In genomic region chr15:57382969-57383368, GRCh38 we compare ENCODE assay signal across 24 cellular contexts. TPM values are rescaled to one million over a fixed set of nuclear protein-coding genes. Genes with fewer than 3 reads are reported as not detected.
A peak's percentile ranks its signal among the peaks of the same experiment; 100 is the strongest.
DNase-seq lines count a peak whose midpoint lies in the region; ATAC-seq, FAIRE-seq and TF ChIP-seq lines count a peak whose summit lies in the region.
"Had no signal": no experiment of that assay in that cellular context is flagged by ENCODE, and none has a peak within 500 bp of the region (broad histone marks: within the 10 kb centered on the region; RNA-seq: fewer than 3 reads in every experiment).

No MANE protein-coding gene starts in this region.

- no CpG with 5 or more reads among the region's 1 CpG for whole genome bisulfite sequencing in H9 (ENCODE audit: extremely low coverage, insufficient read length, low lambda C conversion rate)
- 33% methylated on average over 1 of the region's 1 CpG for WGBS in gastroesophageal sphincter (ENCODE audit: low coverage in 1 of 2), 2 donors

- H3K27me3 ChIP-seq in H9 (ENCODE audit: insufficient read depth, low read length) (no peaks in the 10 kb centered on the region), WERI-Rb-1 (ENCODE audit: insufficient read depth, low read depth, severe bottlenecking) (no peaks in the 10 kb centered on the region), gastroesophageal sphincter (peaks cover 3% of the 10 kb centered on the region)
- H3K27me3 ChIP-seq: upper lobe of left lung had no signal

- TF ChIP-seq POLR2A in gastroesophageal sphincter (IDR thresholded peaks at IDR 0.05) = no peak

- H3K9ac ChIP-seq in H9 (ENCODE audit: extremely low read depth, insufficient read length, low read length) = no peak overlapping the region

- H3K9me3 Mint-ChIP-seq in H9 (no peaks in the 10 kb centered on the region), progenitor cell of endocrine pancreas (ENCODE audit: low read depth) (no peaks in the 10 kb centered on the region)
- H3K9me3 Mint-ChIP-seq in T-helper 2 cell treated with Interferon-gamma antibody and Interleukin-4, amounts not matched to agents 5 μg/mL and 100 μg/mL, for 36 hours = no peaks in the 10 kb centered on the region
- H3K9me3 Mint-ChIP-seq: activated T-helper 17 cell treated with anti-CD3 and anti-CD28 coated beads, Interleukin-2, amount 50 U/mL, for 72 hours; HFFc6 had no signal

- H3K9me3 ChIP-seq in H9 (ENCODE audit: control insufficient read depth, low read depth, low read length) = no peaks in the 10 kb centered on the region
- no peaks in the 10 kb centered on the region for H3K9me3 ChIP-seq in WERI-Rb-1 (ENCODE audit: severe bottlenecking)
- no peaks in the 10 kb centered on the region for H3K9me3 ChIP-seq in gastroesophageal sphincter
- H3K9me3 ChIP-seq: upper lobe of left lung had no signal

- H4K20me1 ChIP-seq in H9 (ENCODE audit: control insufficient read depth, insufficient read depth, insufficient read length) = no peaks in the 10 kb centered on the region

- no peaks in the 10 kb centered on the region for H3K27me3 Mint-ChIP-seq in H9 (ENCODE audit: low read depth)
- H3K27me3 Mint-ChIP-seq in progenitor cell of endocrine pancreas = no peaks in the 10 kb centered on the region
- H3K27me3 Mint-ChIP-seq in T-helper 2 cell treated with Interferon-gamma antibody and Interleukin-4, amounts not matched to agents 5 μg/mL and 100 μg/mL, for 36 hours (ENCODE audit: low read depth) = peaks cover 19% of the 10 kb centered on the region

- FAIRE-seq in RCC 7860 (lab: Jason Lieb, UNC) = no peak
- FAIRE-seq: A204.1 had no signal

- H3K36me3 Mint-ChIP-seq in H9 (ENCODE audit: insufficient read depth in 1 of 3, low read depth in 3 of 3) = no peaks in the 10 kb centered on the region
- peaks cover 3% of the 10 kb centered on the region for H3K36me3 Mint-ChIP-seq in progenitor cell of endocrine pancreas (ENCODE audit: insufficient read depth)
- H3K36me3 Mint-ChIP-seq in T-helper 2 cell treated with Interferon-gamma antibody and Interleukin-4, amounts not matched to agents 5 μg/mL and 100 μg/mL, for 36 hours (ENCODE audit: low read depth) = no peaks in the 10 kb centered on the region

- H3K4me3 Mint-ChIP-seq in H9 (no peak overlapping the region), progenitor cell of endocrine pancreas (ENCODE audit: low read depth) (no peak overlapping the region)
- H3K4me3 Mint-ChIP-seq in T-helper 2 cell treated with Interferon-gamma antibody and Interleukin-4, amounts not matched to agents 5 μg/mL and 100 μg/mL, for 36 hours = no peak overlapping the region
- H3K4me3 Mint-ChIP-seq: activated T-helper 17 cell treated with anti-CD3 and anti-CD28 coated beads, Interleukin-2, amount 50 U/mL, for 72 hours; HFFc6; T-helper 17 cell had no signal

- H2BK12ac ChIP-seq in H9 (ENCODE audit: insufficient read length, low read depth, low read length) = no peak overlapping the region

- no peak overlapping the region for H3K23ac ChIP-seq in H9 (ENCODE audit: insufficient read length, low read depth, low read length)

- no peak overlapping the region for H3K14ac ChIP-seq in H9 (ENCODE audit: insufficient read depth, low read length)

- no peak overlapping the region for H2BK5ac ChIP-seq in H9 (ENCODE audit: insufficient read length, low read length)

- TF ChIP-seq CTCF in H9 (conservative IDR thresholded peaks at IDR 0.05) = no peak
- no peak for TF ChIP-seq CTCF in WERI-Rb-1 (IDR thresholded peaks at IDR 0.05; ENCODE audit: low read depth, low read length)
- TF ChIP-seq CTCF in gastroesophageal sphincter (IDR thresholded peaks at IDR 0.05) = no peak
- no peak for TF ChIP-seq CTCF in progenitor cell of endocrine pancreas (IDR thresholded peaks at IDR 0.05; ENCODE audit: unreplicated experiment)

- peak overlapping the region; percentile 0 to 29 (median 1); a peak in 3 of 7 replicates for H3K27ac Mint-ChIP-seq in H9
- H3K27ac Mint-ChIP-seq in progenitor cell of endocrine pancreas = peak overlapping the region; percentile 83
- H3K27ac Mint-ChIP-seq in T-helper 2 cell treated with Interferon-gamma antibody and Interleukin-4, amounts not matched to agents 5 μg/mL and 100 μg/mL, for 36 hours = no peak overlapping the region
- H3K27ac Mint-ChIP-seq: activated T-helper 17 cell treated with anti-CD3 and anti-CD28 coated beads, Interleukin-2, amount 50 U/mL, for 72 hours; HFFc6; T-helper 17 cell had no signal

- H3K4me3 ChIP-seq in WERI-Rb-1 (ENCODE audit: low read depth, low read length) (no peak overlapping the region), gastroesophageal sphincter (no peak overlapping the region)
- H3K4me3 ChIP-seq: PC-9, upper lobe of left lung had no signal

- H4K5ac ChIP-seq in H9 (ENCODE audit: insufficient read length, low read depth, low read length) = no peak overlapping the region

- no peak overlapping the region for H2BK120ac ChIP-seq in H9 (ENCODE audit: low read depth, low read length, poor library complexity, severe bottlenecking)

- H3K36me3 ChIP-seq in WERI-Rb-1 (no peaks in the 10 kb centered on the region), gastroesophageal sphincter (no peaks in the 10 kb centered on the region)
- H3K36me3 ChIP-seq: upper lobe of left lung had no signal

- DNase-seq in H9 (no peak), WERI-Rb-1 (no peak), progenitor cell of endocrine pancreas (ENCODE audit: low spot score, unreplicated experiment) (no peak), GOT3 (lab: John Stamatoyannopoulos, UW) (no peak), RCC 7860 (ENCODE audit: low spot score) (no peak)
- DNase-seq in T-helper 2 cell treated with Interferon-gamma antibody and Interleukin-4, amounts not matched to agents 5 μg/mL and 100 μg/mL, for 36 hours (ENCODE audit: low spot score) = no peak
- DNase-seq: activated CD4-positive, alpha-beta T cell treated with anti-CD3 and anti-CD28 coated beads for 48 hours; activated naive CD4-positive, alpha-beta T cell treated with anti-CD3 and anti-CD28 coated beads, Interleukin-2, amount 50 U/mL, for 16 hours; amniotic stem cell; Calu3; DMS79; HFFc6; Karpas-422; left colon; PC-9; SHP77; stimulated activated CD4-positive, alpha-beta T cell treated with anti-CD3 and anti-CD28 coated beads, Interleukin-12 subunit alpha, Interleukin-12 subunit beta, amount 100 ng/mL, for 4 hours; stimulated activated CD4-positive, alpha-beta T cell treated with anti-CD3 and anti-CD28 coated beads, Interleukin-4, amount 100 ng/mL, for 24 hours; T-helper 17 cell had no signal

- no peak overlapping the region for H4K91ac ChIP-seq in H9 (ENCODE audit: insufficient read length, low read depth, low read length)

- no peak overlapping the region for H2AFZ ChIP-seq in H9 (ENCODE audit: low read length)
- H2AFZ ChIP-seq: PC-9 had no signal

- peaks cover 72 to 79% of the 10 kb centered on the region in 2 experiments for H3K4me1 Mint-ChIP-seq in H9
- H3K4me1 Mint-ChIP-seq in progenitor cell of endocrine pancreas (ENCODE audit: low read depth) = peaks cover 51% of the 10 kb centered on the region
- no peaks in the 10 kb centered on the region for H3K4me1 Mint-ChIP-seq in T-helper 2 cell treated with Interferon-gamma antibody and Interleukin-4, amounts not matched to agents 5 μg/mL and 100 μg/mL, for 36 hours (ENCODE audit: low read depth)
- H3K4me1 Mint-ChIP-seq: activated T-helper 17 cell treated with anti-CD3 and anti-CD28 coated beads, Interleukin-2, amount 50 U/mL, for 72 hours; T-helper 17 cell had no signal

- no peak overlapping the region for H4K8ac ChIP-seq in H9 (replicated peaks; ENCODE audit: insufficient read length, low read depth, low read length)

- H3T11ph ChIP-seq in H9 (ENCODE audit: low read length) = no peak overlapping the region

- no peak overlapping the region for H2BK15ac ChIP-seq in H9 (ENCODE audit: low read depth, low read length)

- H3K4me1 ChIP-seq in H9 (ENCODE audit: insufficient read depth, low read length) (peaks cover 24% of the 10 kb centered on the region; the same call in 1 of the 2 replicates), gastroesophageal sphincter (peaks cover 3 to 93% (median 5%) of the 10 kb centered on the region in 3 donors)

- peaks cover 8% of the 10 kb centered on the region for H3K23me2 ChIP-seq in H9 (ENCODE audit: insufficient read length, low read depth, low read length, poor library complexity, severe bottlenecking)

- no peak overlapping the region for H3K4ac ChIP-seq in H9 (ENCODE audit: low read depth, low read length)

- H3K27ac ChIP-seq in H9 (ENCODE audit: insufficient read length, low read depth, low read length) (no peak overlapping the region), WERI-Rb-1 (peak overlapping the region; percentile 72), gastroesophageal sphincter (peak overlapping the region; percentile 30 to 76 (median 64))
- H3K27ac ChIP-seq: PC-9 had no signal

- no peaks in the 10 kb centered on the region; the same call in 1 of the 2 replicates for H3K79me2 ChIP-seq in H9 (ENCODE audit: insufficient read depth, low read length)

- H2BK20ac ChIP-seq in H9 (ENCODE audit: low read depth, low read length, poor library complexity, severe bottlenecking) = no peak overlapping the region

- no peak overlapping the region for H3K56ac ChIP-seq in H9 (ENCODE audit: insufficient read length, low read depth, low read length)

- H2AK5ac ChIP-seq in H9 (ENCODE audit: insufficient read length, low read length) = no peak overlapping the region

- no peak overlapping the region for H3K18ac ChIP-seq in H9 (ENCODE audit: insufficient read length, low read depth, low read length)

- no peaks in the 10 kb centered on the region for H3K79me1 ChIP-seq in H9 (ENCODE audit: insufficient read depth, low read depth, low read length, poor library complexity, severe bottlenecking)

- no peak for TF ChIP-seq EP300 in gastroesophageal sphincter (IDR thresholded peaks at IDR 0.05)

- ATAC-seq in gastroesophageal sphincter (no peak), HG03432 (IDR thresholded peaks at IDR 0.05; ENCODE audit: unreplicated experiment) (no peak)
- ATAC-seq: activated T-helper 17 cell treated with anti-CD3 and anti-CD28 coated beads, Interleukin-2, amount 50 U/mL, for 72 hours; T-helper 17 cell had no signal

- no peak overlapping the region for H3K4me2 ChIP-seq in H9 (ENCODE audit: insufficient read depth, insufficient read length, low read length)
- H3K4me2 ChIP-seq: PC-9 had no signal

RNA-seq across cellular contexts. Expression of gene CGNL1, which starts 6.7 kb away (rescaled TPM):
- 32.5 and 34.6 TPM in 2 replicates for total RNA-seq in H9 (2021)
- 10 to 100 TPM in 3 of 4 donors, 1 to 10 TPM in 1; 8.5 to 36.4 (median 16.7) TPM for total RNA-seq in gastroesophageal sphincter
- total RNA-seq in progenitor cell of endocrine pancreas = 40.4 and 41.9 TPM in 2 replicates
- total RNA-seq: activated T-helper 17 cell treated with anti-CD3 and anti-CD28 coated beads, Interleukin-2, amount 50 U/mL, for 72 hours; T-helper 17 cell had no signal
